22 cellular contexts compared by ENCODE assay signal in genomic region chr4:5128569-5128968, GRCh38.
"Had no signal": no experiment of that assay in that cellular context is flagged by ENCODE, and none has a peak within 500 bp of the region (broad histone marks: within the 10 kb centered on the region; RNA-seq: fewer than 3 reads in every experiment).

No MANE protein-coding gene starts in this region.

- H3K27me3 ChIP-seq: adrenal gland, ascending aorta, hepatocyte, upper lobe of left lung had no signal

- H3K27ac ChIP-seq: adrenal gland, ascending aorta, hepatocyte, left ventricle myocardium inferior, prostate gland, upper lobe of left lung had no signal

- H3K27ac Mint-ChIP-seq: activated CD4-positive, alpha-beta memory T cell treated with anti-CD3 and anti-CD28 coated beads, Interleukin-2, amount 10 ng/mL, durations not matched to agents 7 days and 5 days; activated naive CD8-positive, alpha-beta T cell; immature natural killer cell; nephron progenitor cell had no signal

- H3K4me2 ChIP-seq: hepatocyte had no signal

- H3K4me3 ChIP-seq: adrenal gland, ascending aorta, hepatocyte, left ventricle myocardium inferior, prostate gland, upper lobe of left lung had no signal

- H3K9me3 Mint-ChIP-seq: immature natural killer cell had no signal

- H3K4me3 Mint-ChIP-seq: activated CD4-positive, alpha-beta memory T cell treated with anti-CD3 and anti-CD28 coated beads, Interleukin-2, amount 10 ng/mL, durations not matched to agents 7 days and 5 days; activated naive CD8-positive, alpha-beta T cell; immature natural killer cell; nephron progenitor cell had no signal

- H3K36me3 Mint-ChIP-seq: activated naive CD8-positive, alpha-beta T cell had no signal

- ATAC-seq: esophagus mucosa, right cardiac atrium had no signal

- H3K4me1 ChIP-seq: adrenal gland, ascending aorta, left ventricle myocardium inferior, prostate gland, upper lobe of left lung had no signal

- H3K36me3 ChIP-seq: adrenal gland, ascending aorta, left ventricle myocardium inferior, prostate gland, upper lobe of left lung had no signal

- H3K79me2 ChIP-seq: hepatocyte had no signal

- H3K4me1 Mint-ChIP-seq: activated CD4-positive, alpha-beta memory T cell treated with anti-CD3 and anti-CD28 coated beads, Interleukin-2, amount 10 ng/mL, durations not matched to agents 7 days and 5 days; immature natural killer cell had no signal

- DNase-seq: activated CD4-positive, alpha-beta memory T cell treated with anti-CD3 and anti-CD28 coated beads, Interleukin-2, amount 10 ng/mL, durations not matched to agents 7 days and 5 days; activated CD4-positive, alpha-beta T cell treated with anti-CD3 and anti-CD28 coated beads for 48 hours; adrenal gland; central memory CD4-positive, alpha-beta T cell; dermis blood vessel endothelial cell; effector CD8-positive, alpha-beta T cell; foreskin melanocyte; glutamatergic neuron; immature natural killer cell; left ventricle myocardium inferior; mammary epithelial cell; nephron progenitor cell; right cardiac atrium; stimulated activated CD4-positive, alpha-beta T cell treated with anti-CD3 and anti-CD28 coated beads, Interleukin-4, amount 100 ng/mL, for 24 hours; stimulated activated naive CD4-positive, alpha-beta T cell treated with Interleukin-2 at 50 U/mL for 16 hours; T-helper 2 cell; upper lobe of left lung had no signal

- H2AFZ ChIP-seq: hepatocyte had no signal

- H3K27me3 Mint-ChIP-seq: activated CD4-positive, alpha-beta memory T cell treated with anti-CD3 and anti-CD28 coated beads, Interleukin-2, amount 10 ng/mL, durations not matched to agents 7 days and 5 days had no signal

- H3K9me3 ChIP-seq: adrenal gland, ascending aorta, left ventricle myocardium inferior, prostate gland, upper lobe of left lung had no signal
